11 cellular contexts compared by ENCODE assay signal in genomic region chr1:233261206-233261605, GRCh38. TPM values are rescaled to one million over a fixed set of nuclear protein-coding genes. Genes with fewer than 3 reads are reported as not detected.
DNase-seq lines count a peak whose midpoint lies in the region; ATAC-seq and TF ChIP-seq lines count a peak whose summit lies in the region.
"Had no signal": no experiment of that assay in that cellular context is flagged by ENCODE, and none has a peak within 500 bp of the region (broad histone marks: within the 10 kb centered on the region; RNA-seq: fewer than 3 reads in every experiment).

No MANE protein-coding gene starts in this region.

- TF ChIP-seq CTCF in glutamatergic neuron (IDR thresholded peaks at IDR 0.05; ENCODE audit: partially characterized antibody, unreplicated experiment), result no peak

- peaks cover 2% of the 10 kb centered on the region for H3K27me3 Mint-ChIP-seq in glutamatergic neuron (ENCODE audit: unreplicated experiment)
- no peaks in the 10 kb centered on the region for H3K27me3 Mint-ChIP-seq in activated T-helper 2 cell treated with anti-CD3 and anti-CD28 coated beads, Interferon-gamma antibody, Interleukin-2, Interleukin-4, amounts not matched to agents 10 μg/mL and 5 μg/mL and 100 μg/mL, durations not matched to agents 14 hours and 24 hours and 36 hours (ENCODE audit: low read depth)
- H3K27me3 Mint-ChIP-seq: T-helper 17 cell had no signal

- intact Hi-C loops in activated T-helper 2 cell treated with anti-CD3 and anti-CD28 coated beads, Interferon-gamma antibody, Interleukin-2, Interleukin-4, amounts not matched to agents 10 μg/mL and 5 μg/mL and 100 μg/mL, durations not matched to agents 14 hours and 24 hours and 36 hours (cut with micrococcal nuclease), result no loop called here
- intact Hi-C loops in posterior vena cava (cut with DNase I), result no loop called here

- H3K9me3 Mint-ChIP-seq in glutamatergic neuron (ENCODE audit: unreplicated experiment), result no peaks in the 10 kb centered on the region
- no peaks in the 10 kb centered on the region for H3K9me3 Mint-ChIP-seq in activated T-helper 2 cell treated with anti-CD3 and anti-CD28 coated beads, Interferon-gamma antibody, Interleukin-2, Interleukin-4, amounts not matched to agents 10 μg/mL and 5 μg/mL and 100 μg/mL, durations not matched to agents 14 hours and 24 hours and 36 hours

- peak overlapping the region; percentile 86 for H3K27ac Mint-ChIP-seq in glutamatergic neuron (ENCODE audit: unreplicated experiment)
- no peak overlapping the region for H3K27ac Mint-ChIP-seq in activated T-helper 2 cell treated with anti-CD3 and anti-CD28 coated beads, Interferon-gamma antibody, Interleukin-2, Interleukin-4, amounts not matched to agents 10 μg/mL and 5 μg/mL and 100 μg/mL, durations not matched to agents 14 hours and 24 hours and 36 hours
- H3K27ac Mint-ChIP-seq: T-helper 17 cell had no signal

- peak overlapping the region; percentile 60 for H3K4me3 Mint-ChIP-seq in glutamatergic neuron (ENCODE audit: unreplicated experiment)
- no peak overlapping the region for H3K4me3 Mint-ChIP-seq in activated T-helper 2 cell treated with anti-CD3 and anti-CD28 coated beads, Interferon-gamma antibody, Interleukin-2, Interleukin-4, amounts not matched to agents 10 μg/mL and 5 μg/mL and 100 μg/mL, durations not matched to agents 14 hours and 24 hours and 36 hours (ENCODE audit: low read depth)
- H3K4me3 Mint-ChIP-seq: T-helper 17 cell had no signal

- peaks cover 6% of the 10 kb centered on the region for H3K36me3 Mint-ChIP-seq in glutamatergic neuron (ENCODE audit: unreplicated experiment)
- peaks cover 42% of the 10 kb centered on the region for H3K36me3 Mint-ChIP-seq in activated T-helper 2 cell treated with anti-CD3 and anti-CD28 coated beads, Interferon-gamma antibody, Interleukin-2, Interleukin-4, amounts not matched to agents 10 μg/mL and 5 μg/mL and 100 μg/mL, durations not matched to agents 14 hours and 24 hours and 36 hours (ENCODE audit: low read depth)

- no peak for DNase-seq in glutamatergic neuron
- no peak for DNase-seq in activated T-helper 2 cell treated with anti-CD3 and anti-CD28 coated beads, Interferon-gamma antibody, Interleukin-2, Interleukin-4, amounts not matched to agents 10 μg/mL and 5 μg/mL and 100 μg/mL, durations not matched to agents 14 hours and 24 hours and 36 hours (ENCODE audit: low spot score)
- no peak for DNase-seq in A172 (ENCODE audit: low spot score)
- DNase-seq in posterior vena cava (ENCODE audit: low spot score), result no peak
- DNase-seq in epidermal melanocyte (ENCODE audit: insufficient read length, low spot score), result no peak
- DNase-seq: adrenal gland, T-helper 17 cell had no signal

- ATAC-seq in GM18517 (IDR thresholded peaks at IDR 0.05; ENCODE audit: unreplicated experiment) (peak; percentile 95), GM21515 (IDR thresholded peaks at IDR 0.05; ENCODE audit: unreplicated experiment) (peak; percentile 93), HG03175 (IDR thresholded peaks at IDR 0.05; ENCODE audit: unreplicated experiment) (peak; percentile 98)
- ATAC-seq: gastroesophageal sphincter, T-helper 17 cell had no signal

- H3K4me1 Mint-ChIP-seq in glutamatergic neuron (ENCODE audit: low read depth, unreplicated experiment), result peaks cover 13% of the 10 kb centered on the region
- peaks cover 10% of the 10 kb centered on the region for H3K4me1 Mint-ChIP-seq in activated T-helper 2 cell treated with anti-CD3 and anti-CD28 coated beads, Interferon-gamma antibody, Interleukin-2, Interleukin-4, amounts not matched to agents 10 μg/mL and 5 μg/mL and 100 μg/mL, durations not matched to agents 14 hours and 24 hours and 36 hours (ENCODE audit: low read depth)

RNA-seq across cellular contexts. Expression of gene PCNX2, which starts 34.3 kb away (rescaled TPM):
- 44.5 TPM for total RNA-seq in glutamatergic neuron (ENCODE audit: unreplicated experiment)
- 12.8 and 16.0 TPM in 2 replicates for total RNA-seq in activated T-helper 2 cell treated with anti-CD3 and anti-CD28 coated beads, Interferon-gamma antibody, Interleukin-2, Interleukin-4, amounts not matched to agents 10 μg/mL and 5 μg/mL and 100 μg/mL, durations not matched to agents 14 hours and 24 hours and 36 hours
- 7.2 and 10.5 TPM in 2 replicates for total RNA-seq in A172 (2014; rRNA removed; shearing (Covaris generic))
- 10 to 100 TPM; 12.9 to 16.8 TPM for total RNA-seq in posterior vena cava
